In the genomic region with DNA sequence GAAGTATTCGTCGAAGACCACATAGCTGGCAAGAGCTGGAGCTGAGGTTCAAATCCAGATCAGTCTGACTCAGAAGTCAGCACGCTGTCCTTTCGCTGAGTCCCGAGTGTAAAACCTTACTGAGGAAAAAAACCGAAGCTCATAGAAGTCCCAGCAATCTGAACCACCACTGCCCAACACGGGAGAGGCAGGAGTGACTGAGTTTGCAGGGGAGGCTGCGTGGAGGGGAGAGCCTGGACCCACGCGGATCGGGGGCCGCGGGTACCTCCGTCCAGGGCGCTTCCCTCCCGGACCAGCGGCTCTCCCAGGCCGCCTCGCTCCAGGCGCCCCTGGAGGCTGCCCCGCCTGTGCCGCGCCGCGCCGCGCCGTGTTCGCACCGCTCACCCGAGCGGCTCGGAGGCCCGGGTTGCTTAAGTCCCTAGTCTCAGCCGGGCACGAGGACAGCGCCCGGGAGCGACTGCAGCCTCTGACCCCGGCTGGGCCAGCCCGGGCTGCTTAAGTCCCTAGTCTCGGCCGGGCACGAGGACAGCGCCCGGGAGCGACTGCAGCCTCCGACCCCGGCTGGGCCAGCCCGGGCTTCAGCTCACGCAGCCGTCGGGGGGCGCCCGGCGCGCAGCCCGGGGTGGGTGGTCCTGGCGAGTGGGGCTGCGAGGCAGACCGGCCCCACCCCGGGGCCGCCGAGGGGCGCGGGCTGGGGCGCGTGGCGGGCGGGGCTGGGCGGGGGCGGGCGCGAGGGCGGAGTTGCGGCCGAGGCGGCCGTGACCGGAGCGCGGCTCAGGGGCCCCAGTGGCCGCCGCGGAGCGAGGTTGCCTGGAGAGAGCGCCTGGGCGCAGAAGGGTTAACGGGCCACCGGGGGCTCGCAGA, we compare ENCODE assay signal across 8 cellular contexts. TPM values are rescaled to one million over a fixed set of nuclear protein-coding genes. Genes with fewer than 3 reads are reported as not detected.
A peak's percentile ranks its signal among the peaks of the same experiment; 100 is the strongest.
DNase-seq lines count a peak whose midpoint lies in the region; ATAC-seq and TF ChIP-seq lines count a peak whose summit lies in the region.

A gene (plus strand): TSS at position 777 of the 864 bp plus-strand sequence. CDS start 2,881 bp downstream, outside the sequence.

- peak within 1 kb of the TSS; percentile 43 for H3K4me3 ChIP-seq in cardiac muscle cell

- H3K9me3 ChIP-seq in cardiac muscle cell (ENCODE audit: low read depth): no peaks in the 10 kb centered on the region

- peaks cover 20% of the 10 kb centered on the region for H3K4me1 ChIP-seq in cardiac muscle cell (ENCODE audit: low read depth)

- H3K4me3 Mint-ChIP-seq in activated naive CD4-positive, alpha-beta T cell treated with anti-CD3 and anti-CD28 coated beads, Interleukin-2, amount 50 U/mL, for 24 hours: peak within 1 kb of the TSS; percentile 86
- H3K4me3 Mint-ChIP-seq in osteocyte (ENCODE audit: unreplicated experiment): peak within 1 kb of the TSS; percentile 72

- H3K27ac Mint-ChIP-seq in activated naive CD4-positive, alpha-beta T cell treated with anti-CD3 and anti-CD28 coated beads, Interleukin-2, amount 50 U/mL, for 24 hours: peak within 1 kb of the TSS; percentile 62
- H3K27ac Mint-ChIP-seq in osteocyte (ENCODE audit: unreplicated experiment): peak within 1 kb of the TSS; percentile 60

- POLR2A ChIA-PET in HEK293T (lab: Yijun Ruan, JAX): interaction anchor here (0.8 to 1.4 kb wide), 8 partner anchors 13 to 81 kb away, joined by 3 to 6 read pairs (median 4); a partner anchor contains a TSS

- peaks cover 29% of the 10 kb centered on the region for H3K4me1 Mint-ChIP-seq in activated naive CD4-positive, alpha-beta T cell treated with anti-CD3 and anti-CD28 coated beads, Interleukin-2, amount 50 U/mL, for 24 hours
- peaks cover 29% of the 10 kb centered on the region for H3K4me1 Mint-ChIP-seq in osteocyte (ENCODE audit: unreplicated experiment)

- DNase-seq in DMS53 treated with DMSO at 0.1 percent for 48 hours (lab: John Stamatoyannopoulos, UW; ENCODE audit: unreplicated experiment) (peak; percentile 43), HEK293T (ENCODE audit: extremely low spot score) (peak; percentile 78), NCI-H748 treated with DMSO at 0.1 percent for 48 hours (lab: John Stamatoyannopoulos, UW) (peak; percentile 15), cardiac muscle cell (ENCODE audit: low read depth in 1 of 2, low spot score in 1 of 2) (peak; percentile 84 to 87), osteocyte (ENCODE audit: extremely low spot score, unreplicated experiment) (no peak), cerebellar cortex (ENCODE audit: low spot score) (no peak)

- no peak for ATAC-seq in GM19452 (IDR thresholded peaks at IDR 0.05; ENCODE audit: unreplicated experiment)

- H3K27me3 ChIP-seq in cardiac muscle cell: no peaks in the 10 kb centered on the region

- H3K9me3 Mint-ChIP-seq in activated naive CD4-positive, alpha-beta T cell treated with anti-CD3 and anti-CD28 coated beads, Interleukin-2, amount 50 U/mL, for 24 hours: no peaks in the 10 kb centered on the region
- H3K9me3 Mint-ChIP-seq in osteocyte (ENCODE audit: unreplicated experiment): no peaks in the 10 kb centered on the region

- H3K27ac ChIP-seq in cardiac muscle cell: peak within 1 kb of the TSS; percentile 73

- H3K36me3 Mint-ChIP-seq in activated naive CD4-positive, alpha-beta T cell treated with anti-CD3 and anti-CD28 coated beads, Interleukin-2, amount 50 U/mL, for 24 hours: no peaks in the 10 kb centered on the region
- H3K36me3 Mint-ChIP-seq in osteocyte (ENCODE audit: unreplicated experiment): no peaks in the 10 kb centered on the region

- peaks cover 13% of the 10 kb centered on the region for H3K27me3 Mint-ChIP-seq in activated naive CD4-positive, alpha-beta T cell treated with anti-CD3 and anti-CD28 coated beads, Interleukin-2, amount 50 U/mL, for 24 hours
- H3K27me3 Mint-ChIP-seq in osteocyte (ENCODE audit: unreplicated experiment): no peaks in the 10 kb centered on the region

- TF ChIP-seq CTCF in cardiac muscle cell (IDR thresholded peaks at IDR 0.05; ENCODE audit: low read depth, low read length): peak; percentile 34
- peak; percentile 33 for TF ChIP-seq CTCF in osteocyte (IDR thresholded peaks at IDR 0.05)

- CTCF ChIA-PET in HEK293T (lab: Yijun Ruan, JAX): interaction anchor here (0.5 to 3.7 kb wide), 10 partner anchors 11 to 1426 kb away, joined by 3 to 19 read pairs (median 3); no protein-coding TSS in a partner anchor

- no peaks in the 10 kb centered on the region for H3K36me3 ChIP-seq in cardiac muscle cell

TF ChIP-seq in HEK293T, 16 proteins besides CTCF, POLR2A, EP300 and RAD21:
- TF ChIP-seq L3MBTL2 (conservative IDR thresholded peaks at IDR 0.05): no peak; the same call in 1 of the 2 replicates
- TF ChIP-seq SP1 (IDR thresholded peaks at IDR 0.05): no peak
- no peak for TF ChIP-seq NFRKB (IDR thresholded peaks at IDR 0.05)
- TF ChIP-seq, protein P1, sequence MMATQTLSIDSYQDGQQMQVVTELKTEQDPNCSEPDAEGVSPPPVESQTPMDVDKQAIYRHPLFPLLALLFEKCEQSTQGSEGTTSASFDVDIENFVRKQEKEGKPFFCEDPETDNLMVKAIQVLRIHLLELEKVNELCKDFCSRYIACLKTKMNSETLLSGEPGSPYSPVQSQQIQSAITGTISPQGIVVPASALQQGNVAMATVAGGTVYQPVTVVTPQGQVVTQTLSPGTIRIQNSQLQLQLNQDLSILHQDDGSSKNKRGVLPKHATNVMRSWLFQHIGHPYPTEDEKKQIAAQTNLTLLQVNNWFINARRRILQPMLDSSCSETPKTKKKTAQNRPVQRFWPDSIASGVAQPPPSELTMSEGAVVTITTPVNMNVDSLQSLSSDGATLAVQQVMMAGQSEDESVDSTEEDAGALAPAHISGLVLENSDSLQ (IDR thresholded peaks at IDR 0.05): no peak
- TF ChIP-seq TARDBP (IDR thresholded peaks at IDR 0.05): no peak
- no peak for TF ChIP-seq FOXA1 (IDR thresholded peaks at IDR 0.05)
- no peak for TF ChIP-seq BHLHE40 (IDR thresholded peaks at IDR 0.05; ENCODE audit: borderline replicate concordance)
- no peak for TF ChIP-seq CTBP1 (IDR thresholded peaks at IDR 0.05; ENCODE audit: borderline replicate concordance)
- no peak for TF ChIP-seq FOXM1 (IDR thresholded peaks at IDR 0.05; ENCODE audit: borderline replicate concordance)
- no peak for TF ChIP-seq SUZ12 (IDR thresholded peaks at IDR 0.05)
- TF ChIP-seq ZNF384 (IDR thresholded peaks at IDR 0.05): no peak
- no peak for TF ChIP-seq ELF4 (IDR thresholded peaks at IDR 0.05)

RNA-seq across cellular contexts. Expression of the gene that starts here (rescaled TPM):
- 28.8 and 44.2 TPM in 2 replicates for total RNA-seq in cardiac muscle cell
- 51.9 and 65.5 TPM in 2 replicates for polyA plus RNA-seq in cardiac muscle cell
- total RNA-seq in osteocyte: 2.3 and 2.6 TPM in 2 replicates

Comparison
In these comparisons a context has a peak if more than half of its experiments do, and no peak if none do; other contexts are left out.
1. DNase-seq: peak in DMS53 treated with DMSO at 0.1 percent for 48 hours (single experiment), HEK293T (single experiment), NCI-H748 treated with DMSO at 0.1 percent for 48 hours (single experiment) and cardiac muscle cell (2 of 2); none in osteocyte (single experiment) and cerebellar cortex (single experiment).